ENCODE assay signal across 17 cellular contexts in the genomic region with DNA sequence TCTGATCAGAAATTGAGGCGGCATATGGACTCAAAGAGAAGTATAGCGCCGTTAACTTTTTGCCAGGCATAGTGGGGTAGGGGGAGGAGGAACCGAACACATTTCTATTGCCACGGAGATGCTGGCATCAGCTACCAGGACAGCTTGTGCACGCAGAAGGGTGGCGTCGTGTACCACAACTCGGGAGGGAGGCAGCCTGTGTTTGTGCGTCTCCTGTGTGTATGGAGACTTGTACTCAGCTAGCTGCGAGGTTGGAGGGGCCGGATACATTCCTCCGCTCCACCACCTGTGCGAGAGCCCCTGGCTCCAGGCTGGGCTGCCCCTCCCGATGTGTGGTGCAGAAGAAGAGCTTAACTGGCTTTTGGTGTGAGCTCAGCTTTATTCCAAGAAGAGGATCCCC.
DNase-seq lines count a peak whose midpoint lies in the region; TF ChIP-seq lines count a peak whose summit lies in the region.
"Had no signal": no experiment of that assay in that cellular context is flagged by ENCODE, and none has a peak within 500 bp of the region (broad histone marks: within the 10 kb centered on the region; RNA-seq: fewer than 3 reads in every experiment).

No MANE protein-coding gene starts in this region.

- H3K4me3 ChIP-seq in thyroid gland (replicated peaks in 1 of 3), result no peak overlapping the region

- H3K9me3 ChIP-seq in thyroid gland, result no peaks in the 10 kb centered on the region

- DNase-seq in NCI-H748 (lab: John Stamatoyannopoulos, UW; ENCODE audit: unreplicated experiment) (peak; percentile 13), NCI-H748 treated with DMSO at 0.1 percent for 48 hours (lab: John Stamatoyannopoulos, UW) (no peak), NCI-H2171 treated with DMSO at 0.1 percent for 48 hours (lab: John Stamatoyannopoulos, UW) (peak; percentile 88), cerebellum (ENCODE audit: low spot score) (peak; percentile 69), superior temporal gyrus (ENCODE audit: extremely low spot score) (peak; percentile 43), retina (no peak), thyroid gland (no peak)
- DNase-seq in activated CD4-positive, alpha-beta T cell treated with anti-CD3 and anti-CD28 coated beads for 4 hours, result no peak
- DNase-seq: EL, H7, Kasumi-1, NCI-H1417, NCI-H2029, NCI-H226, NCI-H69, SW 1271 had no signal

- TF ChIP-seq POLR2A in thyroid gland (IDR thresholded peaks at IDR 0.05), result no peak

- no peaks in the 10 kb centered on the region for H3K27me3 ChIP-seq in thyroid gland

- no peak overlapping the region for H3K27ac ChIP-seq in thyroid gland
- H3K27ac ChIP-seq: C4-2B had no signal

- no peaks in the 10 kb centered on the region for H3K36me3 ChIP-seq in thyroid gland

- WGBS in thyroid gland, 2 donors, result 45 to 52% methylated on average over 11 to 15 of the region's 15 CpGs

- TF ChIP-seq CTCF in thyroid gland (IDR thresholded peaks at IDR 0.05), result no peak

- no peaks in the 10 kb centered on the region for H3K4me1 ChIP-seq in thyroid gland

- intact Hi-C loops in thyroid gland (cut with DNase I), result no loop called here

Comparison
In these comparisons a context has a peak if more than half of its experiments do, and no peak if none do; other contexts are left out.
1. DNase-seq: peak in NCI-H748 (single experiment), NCI-H2171 treated with DMSO at 0.1 percent for 48 hours (single experiment), cerebellum (single experiment) and superior temporal gyrus (single experiment); none in NCI-H748 treated with DMSO at 0.1 percent for 48 hours (single experiment), retina (single experiment), activated CD4-positive, alpha-beta T cell treated with anti-CD3 and anti-CD28 coated beads for 4 hours (0 of 2) and thyroid gland (0 of 2).